8 cellular contexts compared by ENCODE assay signal in genomic region chr7:124179641-124180040, GRCh38.
"Had no signal": no experiment of that assay in that cellular context is flagged by ENCODE, and none has a peak within 500 bp of the region (broad histone marks: within the 10 kb centered on the region; RNA-seq: fewer than 3 reads in every experiment).

No MANE protein-coding gene starts in this region.

- H3K4me3 ChIP-seq: HAP-1 had no signal

- ATAC-seq: HCT116 had no signal

- FAIRE-seq: HTR-8/SVneo had no signal

- H3K9me3 ChIP-seq: HAP-1 had no signal

- H3K27ac Mint-ChIP-seq: HFFc6 had no signal

- H3K36me3 ChIP-seq: HAP-1 had no signal

- H3K4me3 Mint-ChIP-seq: HFFc6 had no signal

- H3K4me1 ChIP-seq: HAP-1 had no signal

- DNase-seq: GOT3, H7, HFFc6, IMR-90, KBM-7 had no signal
